10 cellular contexts compared by ENCODE assay signal in the genomic region with DNA sequence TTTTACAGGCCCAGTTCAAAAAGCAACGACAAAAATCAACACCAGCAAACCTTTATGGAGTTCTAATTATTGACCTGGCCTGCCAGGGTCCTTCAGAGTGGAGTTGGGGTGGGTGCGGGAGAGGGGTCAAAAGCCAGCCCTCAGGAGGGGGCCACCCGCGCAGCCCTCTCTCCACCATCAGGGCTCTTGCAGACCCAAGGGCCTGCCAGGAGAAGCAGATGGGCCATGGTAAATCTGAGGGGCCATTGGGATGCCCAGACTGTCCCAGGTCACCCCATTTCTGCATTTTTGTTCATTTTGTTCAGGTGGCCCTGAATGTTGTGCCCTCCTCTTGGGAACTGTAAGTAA.
DNase-seq lines count a peak whose midpoint lies in the region; ATAC-seq, FAIRE-seq and TF ChIP-seq lines count a peak whose summit lies in the region.
"Had no signal": no experiment of that assay in that cellular context is flagged by ENCODE, and none has a peak within 500 bp of the region (broad histone marks: within the 10 kb centered on the region; RNA-seq: fewer than 3 reads in every experiment).

No MANE protein-coding gene starts in this region.

- H3K27ac ChIP-seq in SK-N-SH (ENCODE audit: low read depth in 2 of 2, low read length in 1 of 2) (no peak overlapping the region), VCaP (peak overlapping the region; percentile 68; the same call in 1 of the 2 replicates), gastroesophageal sphincter (peak overlapping the region in 3 of 4 donors; percentile 80 to 83 (median 80)), skin epidermis (peak overlapping the region in 3 of 21 experiments; percentile 70 to 89 (median 71))
- H3K27ac ChIP-seq: ovary had no signal

- TF ChIP-seq RAD21 in SK-N-SH (IDR thresholded peaks at IDR 0.05; ENCODE audit: low read length), result no peak

- H3K9ac ChIP-seq in SK-N-SH, result no peak overlapping the region

- H3K36me3 ChIP-seq in SK-N-SH (replicated peaks in 1 of 2; ENCODE audit: control insufficient read depth in 1 of 2, insufficient read depth in 2 of 2, low read length in 1 of 2) (no peaks in the 10 kb centered on the region), gastroesophageal sphincter (no peaks in the 10 kb centered on the region)
- H3K36me3 ChIP-seq: ovary had no signal

- H2AFZ ChIP-seq in SK-N-SH (ENCODE audit: low read depth), result peak overlapping the region; percentile 91; the same call in 1 of the 2 replicates

- H3K9me3 ChIP-seq in SK-N-SH, result no peaks in the 10 kb centered on the region
- H3K9me3 ChIP-seq in gastroesophageal sphincter, result no peaks in the 10 kb centered on the region
- H3K9me3 ChIP-seq: ovary had no signal

- H3K4me3 ChIP-seq in SK-N-SH (ENCODE audit: low read depth in 2 of 2, low read length in 1 of 2), result peak overlapping the region; percentile 60 to 70
- peak overlapping the region in 1 of 2 donors; percentile 71 for H3K4me3 ChIP-seq in gastroesophageal sphincter
- peak overlapping the region in 4 of 7 experiments; percentile 38 to 74 (median 56) for H3K4me3 ChIP-seq in skin epidermis

- WGBS in SK-N-SH (ENCODE audit: low lambda C conversion rate), result 40% methylated on average over 2 of the region's 4 CpGs
- WGBS in gastroesophageal sphincter (ENCODE audit: low coverage in 1 of 2), 2 donors, result 11 to 20% methylated on average over 1 of the region's 4 CpGs

- TF ChIP-seq CTCF in SK-N-SH (IDR thresholded peaks at IDR 0.05), result no peak
- TF ChIP-seq CTCF in VCaP (conservative IDR thresholded peaks at IDR 0.05), result no peak
- TF ChIP-seq CTCF in gastroesophageal sphincter (IDR thresholded peaks at IDR 0.05), result no peak

- ATAC-seq in SK-N-SH treated with all-trans-retinoic acid at 6 μM for 48 hours (no peak), gastroesophageal sphincter (no peak)

- peak; percentile 36 for DNase-seq in SK-N-SH
- DNase-seq in nucleus accumbens (lab: John Stamatoyannopoulos, UW), result no peak
- no peak for DNase-seq in HTR-8/SVneo (ENCODE audit: insufficient read length, low spot score)
- DNase-seq in NCI-H1092 treated with DMSO at 0.1 percent for 48 hours (lab: John Stamatoyannopoulos, UW), result no peak
- DNase-seq: NCI-H2029 treated with DMSO at 0.1 percent for 48 hours had no signal

- no peak for TF ChIP-seq POLR2A in gastroesophageal sphincter (IDR thresholded peaks at IDR 0.05)

- POLR2A ChIA-PET in SK-N-SH (lab: Yijun Ruan, JAX), result interaction anchor here (0.6 kb wide), 1 partner anchor 20 kb away, joined by 3 read pairs; no protein-coding TSS in a partner anchor

- peak overlapping the region; percentile 93 for H3K4me2 ChIP-seq in SK-N-SH

- H3K9me2 ChIP-seq in SK-N-SH, result no peaks in the 10 kb centered on the region

- H3K27me3 ChIP-seq in SK-N-SH (ENCODE audit: insufficient read depth) (no peaks in the 10 kb centered on the region; the same call in 1 of the 2 replicates), gastroesophageal sphincter (peaks cover 22% of the 10 kb centered on the region)
- H3K27me3 ChIP-seq: ovary had no signal

- H3K79me2 ChIP-seq in SK-N-SH (ENCODE audit: insufficient read depth), result no peaks in the 10 kb centered on the region

- H3K4me1 ChIP-seq in SK-N-SH (ENCODE audit: control insufficient read depth in 1 of 2, insufficient read depth in 2 of 2, low read depth in 1 of 2, low read length in 1 of 2) (peaks cover 0 to 4% of the 10 kb centered on the region in 2 experiments; a peak in 1 of 4 replicates), gastroesophageal sphincter (peaks cover 0 to 37% (median 7%) of the 10 kb centered on the region in 3 donors)

- TF ChIP-seq EP300 in SK-N-SH (IDR thresholded peaks at IDR 0.05; ENCODE audit: borderline replicate concordance in 1 of 2, low read depth in 1 of 2, low read length in 1 of 2) (no peak), gastroesophageal sphincter (IDR thresholded peaks at IDR 0.05) (no peak)

- H3F3A ChIP-seq in SK-N-SH (replicated peaks; ENCODE audit: insufficient read depth), result no peaks in the 10 kb centered on the region

- CTCF ChIA-PET in SK-N-SH (lab: Yijun Ruan, JAX), result interaction anchor here (0.6 to 16.3 kb wide), 54 partner anchors 9 to 1912 kb away, joined by 3 to 444 read pairs (median 5); a partner anchor contains a TSS

- no peak for FAIRE-seq in HTR-8/SVneo (lab: Jason Lieb, UNC)

- no peaks in the 10 kb centered on the region for H4K20me1 ChIP-seq in SK-N-SH (ENCODE audit: insufficient read depth)

TF ChIP-seq in SK-N-SH, 30 proteins besides CTCF, POLR2A, EP300 and RAD21:
- no peak for TF ChIP-seq TCF12 (IDR thresholded peaks at IDR 0.05)
- no peak for TF ChIP-seq FOXM1 (IDR thresholded peaks at IDR 0.05; ENCODE audit: low read depth)
- no peak for TF ChIP-seq MEF2A (IDR thresholded peaks at IDR 0.05; ENCODE audit: borderline replicate concordance, low read depth)
- TF ChIP-seq POLR2AphosphoS5 (IDR thresholded peaks at IDR 0.05; ENCODE audit: low read depth, low read length), result no peak
- TF ChIP-seq YY1 (IDR thresholded peaks at IDR 0.05; ENCODE audit: low read depth), result no peak
- TF ChIP-seq, protein P1, sequence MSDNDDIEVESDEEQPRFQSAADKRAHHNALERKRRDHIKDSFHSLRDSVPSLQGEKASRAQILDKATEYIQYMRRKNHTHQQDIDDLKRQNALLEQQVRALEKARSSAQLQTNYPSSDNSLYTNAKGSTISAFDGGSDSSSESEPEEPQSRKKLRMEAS (IDR thresholded peaks at IDR 0.05; ENCODE audit: low read depth), result no peak
TF ChIP-seq in SK-N-SH: peak in this region for 0.

TF ChIP-seq in SK-N-SH treated with all-trans-retinoic acid at 6 μM for 48 hours, 23 proteins besides CTCF, POLR2A, EP300 and RAD21 (continues in another document):
- no peak for TF ChIP-seq RARB (CRISPR knock-in tag; IDR thresholded peaks at IDR 0.05)
- no peak for TF ChIP-seq ZNF8 (CRISPR knock-in tag; IDR thresholded peaks at IDR 0.05)
- TF ChIP-seq, protein P2, sequence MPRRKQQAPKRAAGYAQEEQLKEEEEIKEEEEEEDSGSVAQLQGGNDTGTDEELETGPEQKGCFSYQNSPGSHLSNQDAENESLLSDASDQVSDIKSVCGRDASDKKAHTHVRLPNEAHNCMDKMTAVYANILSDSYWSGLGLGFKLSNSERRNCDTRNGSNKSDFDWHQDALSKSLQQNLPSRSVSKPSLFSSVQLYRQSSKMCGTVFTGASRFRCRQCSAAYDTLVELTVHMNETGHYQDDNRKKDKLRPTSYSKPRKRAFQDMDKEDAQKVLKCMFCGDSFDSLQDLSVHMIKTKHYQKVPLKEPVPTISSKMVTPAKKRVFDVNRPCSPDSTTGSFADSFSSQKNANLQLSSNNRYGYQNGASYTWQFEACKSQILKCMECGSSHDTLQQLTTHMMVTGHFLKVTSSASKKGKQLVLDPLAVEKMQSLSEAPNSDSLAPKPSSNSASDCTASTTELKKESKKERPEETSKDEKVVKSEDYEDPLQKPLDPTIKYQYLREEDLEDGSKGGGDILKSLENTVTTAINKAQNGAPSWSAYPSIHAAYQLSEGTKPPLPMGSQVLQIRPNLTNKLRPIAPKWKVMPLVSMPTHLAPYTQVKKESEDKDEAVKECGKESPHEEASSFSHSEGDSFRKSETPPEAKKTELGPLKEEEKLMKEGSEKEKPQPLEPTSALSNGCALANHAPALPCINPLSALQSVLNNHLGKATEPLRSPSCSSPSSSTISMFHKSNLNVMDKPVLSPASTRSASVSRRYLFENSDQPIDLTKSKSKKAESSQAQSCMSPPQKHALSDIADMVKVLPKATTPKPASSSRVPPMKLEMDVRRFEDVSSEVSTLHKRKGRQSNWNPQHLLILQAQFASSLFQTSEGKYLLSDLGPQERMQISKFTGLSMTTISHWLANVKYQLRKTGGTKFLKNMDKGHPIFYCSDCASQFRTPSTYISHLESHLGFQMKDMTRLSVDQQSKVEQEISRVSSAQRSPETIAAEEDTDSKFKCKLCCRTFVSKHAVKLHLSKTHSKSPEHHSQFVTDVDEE (CRISPR knock-in tag; IDR thresholded peaks at IDR 0.05), result no peak
- no peak for TF ChIP-seq ESRRG (CRISPR knock-in tag; IDR thresholded peaks at IDR 0.05)
- no peak for TF ChIP-seq ZNF70 (CRISPR knock-in tag; IDR thresholded peaks at IDR 0.05)
- no peak for TF ChIP-seq ARNTL (CRISPR knock-in tag; IDR thresholded peaks at IDR 0.05; ENCODE audit: borderline replicate concordance, low read depth)
- no peak for TF ChIP-seq TOX (CRISPR knock-in tag; IDR thresholded peaks at IDR 0.05; ENCODE audit: borderline replicate concordance)
- TF ChIP-seq ZNF565 (CRISPR knock-in tag; conservative IDR thresholded peaks at IDR 0.05; ENCODE audit: low read depth), result no peak
- TF ChIP-seq OSR1 (CRISPR knock-in tag; IDR thresholded peaks at IDR 0.05), result no peak
- TF ChIP-seq, protein P3, sequence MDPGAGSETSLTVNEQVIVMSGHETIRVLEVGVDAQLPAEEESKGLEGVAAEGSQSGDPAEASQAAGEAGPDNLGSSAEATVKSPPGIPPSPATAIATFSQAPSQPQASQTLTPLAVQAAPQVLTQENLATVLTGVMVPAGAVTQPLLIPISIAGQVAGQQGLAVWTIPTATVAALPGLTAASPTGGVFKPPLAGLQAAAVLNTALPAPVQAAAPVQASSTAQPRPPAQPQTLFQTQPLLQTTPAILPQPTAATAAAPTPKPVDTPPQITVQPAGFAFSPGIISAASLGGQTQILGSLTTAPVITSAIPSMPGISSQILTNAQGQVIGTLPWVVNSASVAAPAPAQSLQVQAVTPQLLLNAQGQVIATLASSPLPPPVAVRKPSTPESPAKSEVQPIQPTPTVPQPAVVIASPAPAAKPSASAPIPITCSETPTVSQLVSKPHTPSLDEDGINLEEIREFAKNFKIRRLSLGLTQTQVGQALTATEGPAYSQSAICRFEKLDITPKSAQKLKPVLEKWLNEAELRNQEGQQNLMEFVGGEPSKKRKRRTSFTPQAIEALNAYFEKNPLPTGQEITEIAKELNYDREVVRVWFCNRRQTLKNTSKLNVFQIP (CRISPR knock-in tag; IDR thresholded peaks at IDR 0.05; ENCODE audit: borderline replicate concordance, low read depth), result no peak
- TF ChIP-seq TCF4 (CRISPR knock-in tag; IDR thresholded peaks at IDR 0.05; ENCODE audit: borderline replicate concordance), result no peak
- TF ChIP-seq, protein P4, sequence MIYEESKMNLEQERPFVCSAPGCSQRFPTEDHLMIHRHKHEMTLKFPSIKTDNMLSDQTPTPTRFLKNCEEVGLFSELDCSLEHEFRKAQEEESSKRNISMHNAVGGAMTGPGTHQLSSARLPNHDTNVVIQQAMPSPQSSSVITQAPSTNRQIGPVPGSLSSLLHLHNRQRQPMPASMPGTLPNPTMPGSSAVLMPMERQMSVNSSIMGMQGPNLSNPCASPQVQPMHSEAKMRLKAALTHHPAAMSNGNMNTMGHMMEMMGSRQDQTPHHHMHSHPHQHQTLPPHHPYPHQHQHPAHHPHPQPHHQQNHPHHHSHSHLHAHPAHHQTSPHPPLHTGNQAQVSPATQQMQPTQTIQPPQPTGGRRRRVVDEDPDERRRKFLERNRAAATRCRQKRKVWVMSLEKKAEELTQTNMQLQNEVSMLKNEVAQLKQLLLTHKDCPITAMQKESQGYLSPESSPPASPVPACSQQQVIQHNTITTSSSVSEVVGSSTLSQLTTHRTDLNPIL (CRISPR knock-in tag; IDR thresholded peaks at IDR 0.05; ENCODE audit: low read depth), result no peak

Comparison
In these comparisons a context has a peak if more than half of its experiments do, and no peak if none do; other contexts are left out.
1. H3K27ac ChIP-seq: peak in VCaP (single experiment) and gastroesophageal sphincter (3 of 4); none in SK-N-SH (0 of 2).